22 cellular contexts compared by ENCODE assay signal in genomic region chr4:103158760-103159159, GRCh38.
"Had no signal": no experiment of that assay in that cellular context is flagged by ENCODE, and none has a peak within 500 bp of the region (broad histone marks: within the 10 kb centered on the region; RNA-seq: fewer than 3 reads in every experiment).

No MANE protein-coding gene starts in this region.

- H3K27me3 ChIP-seq: foreskin keratinocyte, neutrophil had no signal

- H3K4me1 ChIP-seq: foreskin keratinocyte had no signal

- FAIRE-seq: bronchial epithelial cell, endometrium, urothelium cell line had no signal

- H3K36me3 ChIP-seq: neutrophil had no signal

- H3K36me3 Mint-ChIP-seq: naive thymus-derived CD8-positive, alpha-beta T cell had no signal

- H3K4me1 Mint-ChIP-seq: activated CD4-positive, alpha-beta memory T cell treated with anti-CD3 and anti-CD28 coated beads, Interleukin-2, amount 10 ng/mL, durations not matched to agents 7 days and 5 days; activated naive CD8-positive, alpha-beta T cell treated with anti-CD3 and anti-CD28 coated beads, Interleukin-2, amount 50 U/mL, for 24 hours; stimulated activated effector memory CD8-positive, alpha-beta T cell treated with anti-CD3 and anti-CD28 coated beads, Interleukin-12 subunit alpha, Interleukin-12 subunit beta, amount 100 ng/mL, for 72 hours had no signal

- H3K27ac Mint-ChIP-seq: activated CD4-positive, alpha-beta memory T cell treated with anti-CD3 and anti-CD28 coated beads, Interleukin-2, amount 10 ng/mL, durations not matched to agents 7 days and 5 days; activated naive CD8-positive, alpha-beta T cell treated with anti-CD3 and anti-CD28 coated beads, Interleukin-2, amount 50 U/mL, for 24 hours; stimulated activated effector memory CD8-positive, alpha-beta T cell treated with anti-CD3 and anti-CD28 coated beads, Interleukin-12 subunit alpha, Interleukin-12 subunit beta, amount 100 ng/mL, for 72 hours had no signal

- H3K4me3 Mint-ChIP-seq: activated CD4-positive, alpha-beta memory T cell treated with anti-CD3 and anti-CD28 coated beads, Interleukin-2, amount 10 ng/mL, durations not matched to agents 7 days and 5 days; activated naive CD8-positive, alpha-beta T cell treated with anti-CD3 and anti-CD28 coated beads, Interleukin-2, amount 50 U/mL, for 24 hours; activated T-cell treated with anti-CD3 and anti-CD28 coated beads, Interleukin-2, amount 50 U/mL, for 4 hours; stimulated activated effector memory CD8-positive, alpha-beta T cell treated with anti-CD3 and anti-CD28 coated beads, Interleukin-12 subunit alpha, Interleukin-12 subunit beta, amount 100 ng/mL, for 72 hours had no signal

- H3K27ac ChIP-seq: foreskin keratinocyte, neutrophil had no signal

- H3K9me3 Mint-ChIP-seq: activated CD4-positive, alpha-beta memory T cell treated with anti-CD3 and anti-CD28 coated beads, Interleukin-2, amount 10 ng/mL, durations not matched to agents 7 days and 5 days; activated naive CD8-positive, alpha-beta T cell treated with anti-CD3 and anti-CD28 coated beads, Interleukin-2, amount 50 U/mL, for 24 hours; stimulated activated effector memory CD8-positive, alpha-beta T cell treated with anti-CD3 and anti-CD28 coated beads, Interleukin-12 subunit alpha, Interleukin-12 subunit beta, amount 100 ng/mL, for 72 hours had no signal

- H3K9me3 ChIP-seq: neutrophil had no signal

- ATAC-seq: activated naive CD8-positive, alpha-beta T cell treated with anti-CD3 and anti-CD28 coated beads, Interleukin-2, amount 50 U/mL, for 24 hours; activated T-cell treated with anti-CD3 and anti-CD28 coated beads, Interleukin-2, amount 50 U/mL, for 4 hours; esophagus mucosa; foreskin keratinocyte; left ventricle myocardium superior; stimulated activated effector memory CD8-positive, alpha-beta T cell treated with anti-CD3 and anti-CD28 coated beads, Interleukin-12 subunit alpha, Interleukin-12 subunit beta, amount 100 ng/mL, for 72 hours had no signal

- H3K27me3 Mint-ChIP-seq: activated CD4-positive, alpha-beta memory T cell treated with anti-CD3 and anti-CD28 coated beads, Interleukin-2, amount 10 ng/mL, durations not matched to agents 7 days and 5 days; activated naive CD8-positive, alpha-beta T cell treated with anti-CD3 and anti-CD28 coated beads, Interleukin-2, amount 50 U/mL, for 24 hours; naive thymus-derived CD8-positive, alpha-beta T cell had no signal

- DNase-seq: activated CD4-positive, alpha-beta memory T cell treated with anti-CD3 and anti-CD28 coated beads, Interleukin-2, amount 10 ng/mL, durations not matched to agents 7 days and 5 days; activated CD4-positive, CD25-positive, alpha-beta regulatory T cell treated with anti-CD3 and anti-CD28 coated beads, Interleukin-2, amount 50 U/mL, for 72 hours; activated gamma-delta T cell treated with Interleukin-2 at 50 U/mL for 16 hours; activated naive CD8-positive, alpha-beta T cell treated with anti-CD3 and anti-CD28 coated beads, Interleukin-2, amount 50 U/mL, for 24 hours; activated T-cell treated with anti-CD3 and anti-CD28 coated beads, Interleukin-2, amount 50 U/mL, for 4 hours; aorta; foreskin keratinocyte; head of caudate nucleus; kidney glomerular epithelial cell; left ventricle myocardium superior; mesenchymal stem cell; posterior cingulate gyrus; retina; stimulated activated CD4-positive, alpha-beta T cell treated with anti-CD3 and anti-CD28 coated beads, Interleukin-12 subunit alpha, Interleukin-12 subunit beta, amount 100 ng/mL, for 4 hours; stimulated activated CD4-positive, alpha-beta T cell treated with anti-CD3 and anti-CD28 coated beads, Interleukin-2, amount 100 ng/mL, for 24 hours had no signal
